In the genomic region with DNA sequence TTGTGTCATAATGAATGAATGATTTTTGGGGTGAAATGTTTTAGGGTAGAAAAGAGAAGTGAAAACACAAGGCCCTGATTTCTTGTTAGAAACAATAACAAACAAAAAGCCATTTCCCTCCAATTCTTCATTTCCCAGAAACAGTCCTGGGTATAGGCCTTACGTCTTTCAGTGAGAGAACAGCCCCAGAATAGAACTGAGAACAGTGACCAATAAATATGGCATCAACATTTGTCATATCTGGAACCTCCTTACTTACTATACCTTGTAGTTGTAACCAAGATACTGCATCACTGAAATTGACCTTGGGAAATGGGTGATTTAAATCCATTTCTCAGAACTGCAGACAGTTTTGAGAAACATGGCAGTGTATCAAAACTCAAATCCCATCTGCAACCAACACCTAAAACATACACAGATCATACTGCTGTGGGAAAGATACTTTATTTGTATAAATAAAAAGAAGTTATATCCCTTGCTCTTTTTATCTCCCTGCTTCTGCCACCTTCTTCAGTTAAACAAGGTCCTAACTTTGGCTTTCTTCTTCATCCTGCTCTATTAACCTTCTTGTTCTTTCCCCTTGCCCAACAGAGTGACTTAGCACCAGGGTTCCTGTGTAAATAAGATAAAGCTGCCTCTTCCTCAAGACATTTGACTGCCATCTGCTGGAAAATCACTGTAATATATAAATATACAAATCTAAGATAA, we compare ENCODE assay signal across 1 cellular context.
TF ChIP-seq lines count a peak whose summit lies in the region.

No MANE protein-coding gene starts in this region.

TF ChIP-seq in K562, 482 proteins besides CTCF, POLR2A, EP300 and RAD21 (continued from another document and continues in another):
- TF ChIP-seq STAT6 (CRISPR knock-in tag; IDR thresholded peaks at IDR 0.05) (no peak), MYNN (IDR thresholded peaks at IDR 0.05) (peak; percentile 68), MYNN (CRISPR knock-in tag; IDR thresholded peaks at IDR 0.05) (no peak), BRD4 (IDR thresholded peaks at IDR 0.05) (no peak), KDM5B (IDR thresholded peaks at IDR 0.05; ENCODE audit: insufficient replicate concordance, low read depth, low read length) (no peak), ZNF830 (CRISPR knock-in tag; IDR thresholded peaks at IDR 0.05) (no peak), ZNF668 (CRISPR knock-in tag; IDR thresholded peaks at IDR 0.05) (no peak), BHLHE40 (IDR thresholded peaks at IDR 0.05; ENCODE audit: low read length) (no peak), MLLT1 (IDR thresholded peaks at IDR 0.05) (no peak; a peak in 1 of 4 replicates), SRSF9 (IDR thresholded peaks at IDR 0.05; ENCODE audit: borderline replicate concordance, low read depth, low read length) (no peak), THRAP3 (IDR thresholded peaks at IDR 0.05; ENCODE audit: borderline replicate concordance) (no peak), TAF7 (tag; IDR thresholded peaks at IDR 0.05) (no peak), RBM17 (IDR thresholded peaks at IDR 0.05; ENCODE audit: borderline replicate concordance, low read depth, low read length) (no peak), GTF2A2 (tag; IDR thresholded peaks at IDR 0.05) (no peak), ZNF785 (CRISPR knock-in tag; IDR thresholded peaks at IDR 0.05) (no peak), RHOXF2B (CRISPR knock-in tag; conservative IDR thresholded peaks at IDR 0.05) (no peak), EP400 (IDR thresholded peaks at IDR 0.05) (peak; percentile 65), MYBL2 (IDR thresholded peaks at IDR 0.05; ENCODE audit: low read depth) (no peak; the same call in 1 of the 2 replicates), MYBL2 (CRISPR knock-in tag; IDR thresholded peaks at IDR 0.05; ENCODE audit: borderline replicate concordance) (no peak), ID3 (CRISPR knock-in tag; IDR thresholded peaks at IDR 0.05) (no peak), ID3 (tag; IDR thresholded peaks at IDR 0.05) (no peak), NEUROD1 (IDR thresholded peaks at IDR 0.05; ENCODE audit: borderline replicate concordance, low read depth, low read length, partially characterized antibody) (peak; percentile 82), MEIS2 (IDR thresholded peaks at IDR 0.05; ENCODE audit: partially characterized antibody) (peak; percentile 67), ZNF584 (CRISPR knock-in tag; IDR thresholded peaks at IDR 0.05; ENCODE audit: low read depth) (no peak), ZNF445 (CRISPR knock-in tag; IDR thresholded peaks at IDR 0.05; ENCODE audit: low read depth) (no peak), CLOCK (CRISPR knock-in tag; IDR thresholded peaks at IDR 0.05; ENCODE audit: borderline replicate concordance) (no peak), ELK3 (CRISPR knock-in tag; IDR thresholded peaks at IDR 0.05) (no peak), TRIM28 (IDR thresholded peaks at IDR 0.05) (0 out of 2 replicates have a peak, but pooled peaks have one; percentile 50), NRF1 (conservative IDR thresholded peaks at IDR 0.05 in 1 of 2, IDR thresholded peaks at IDR 0.05 in 1 of 2) (no peak), RREB1 (CRISPR knock-in tag; IDR thresholded peaks at IDR 0.05) (no peak), MTA2 (IDR thresholded peaks at IDR 0.05; ENCODE audit: low read depth) (peak; percentile 94), POU5F1 (IDR thresholded peaks at IDR 0.05; ENCODE audit: borderline replicate concordance, low read depth, low read length, partially characterized antibody) (no peak), U2AF1 (optimal IDR thresholded peaks at IDR 0.05; ENCODE audit: low read depth, low read length) (no peak), STAT5B (CRISPR knock-in tag; IDR thresholded peaks at IDR 0.05) (no peak), ZKSCAN3 (CRISPR knock-in tag; IDR thresholded peaks at IDR 0.05) (no peak)
- TF ChIP-seq, protein P1, sequence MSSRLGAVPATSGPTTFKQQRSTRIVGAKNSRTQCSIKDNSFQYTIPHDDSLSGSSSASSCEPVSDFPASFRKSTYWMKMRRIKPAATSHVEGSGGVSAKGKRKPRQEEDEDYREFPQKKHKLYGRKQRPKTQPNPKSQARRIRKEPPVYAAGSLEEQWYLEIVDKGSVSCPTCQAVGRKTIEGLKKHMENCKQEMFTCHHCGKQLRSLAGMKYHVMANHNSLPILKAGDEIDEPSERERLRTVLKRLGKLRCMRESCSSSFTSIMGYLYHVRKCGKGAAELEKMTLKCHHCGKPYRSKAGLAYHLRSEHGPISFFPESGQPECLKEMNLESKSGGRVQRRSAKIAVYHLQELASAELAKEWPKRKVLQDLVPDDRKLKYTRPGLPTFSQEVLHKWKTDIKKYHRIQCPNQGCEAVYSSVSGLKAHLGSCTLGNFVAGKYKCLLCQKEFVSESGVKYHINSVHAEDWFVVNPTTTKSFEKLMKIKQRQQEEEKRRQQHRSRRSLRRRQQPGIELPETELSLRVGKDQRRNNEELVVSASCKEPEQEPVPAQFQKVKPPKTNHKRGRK (tag; IDR thresholded peaks at IDR 0.05): no peak
- TF ChIP-seq, protein P2, sequence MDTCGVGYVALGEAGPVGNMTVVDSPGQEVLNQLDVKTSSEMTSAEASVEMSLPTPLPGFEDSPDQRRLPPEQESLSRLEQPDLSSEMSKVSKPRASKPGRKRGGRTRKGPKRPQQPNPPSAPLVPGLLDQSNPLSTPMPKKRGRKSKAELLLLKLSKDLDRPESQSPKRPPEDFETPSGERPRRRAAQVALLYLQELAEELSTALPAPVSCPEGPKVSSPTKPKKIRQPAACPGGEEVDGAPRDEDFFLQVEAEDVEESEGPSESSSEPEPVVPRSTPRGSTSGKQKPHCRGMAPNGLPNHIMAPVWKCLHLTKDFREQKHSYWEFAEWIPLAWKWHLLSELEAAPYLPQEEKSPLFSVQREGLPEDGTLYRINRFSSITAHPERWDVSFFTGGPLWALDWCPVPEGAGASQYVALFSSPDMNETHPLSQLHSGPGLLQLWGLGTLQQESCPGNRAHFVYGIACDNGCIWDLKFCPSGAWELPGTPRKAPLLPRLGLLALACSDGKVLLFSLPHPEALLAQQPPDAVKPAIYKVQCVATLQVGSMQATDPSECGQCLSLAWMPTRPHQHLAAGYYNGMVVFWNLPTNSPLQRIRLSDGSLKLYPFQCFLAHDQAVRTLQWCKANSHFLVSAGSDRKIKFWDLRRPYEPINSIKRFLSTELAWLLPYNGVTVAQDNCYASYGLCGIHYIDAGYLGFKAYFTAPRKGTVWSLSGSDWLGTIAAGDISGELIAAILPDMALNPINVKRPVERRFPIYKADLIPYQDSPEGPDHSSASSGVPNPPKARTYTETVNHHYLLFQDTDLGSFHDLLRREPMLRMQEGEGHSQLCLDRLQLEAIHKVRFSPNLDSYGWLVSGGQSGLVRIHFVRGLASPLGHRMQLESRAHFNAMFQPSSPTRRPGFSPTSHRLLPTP (IDR thresholded peaks at IDR 0.05; ENCODE audit: borderline replicate concordance, extremely low read depth, insufficient read length): no peak
- TF ChIP-seq, protein P3, sequence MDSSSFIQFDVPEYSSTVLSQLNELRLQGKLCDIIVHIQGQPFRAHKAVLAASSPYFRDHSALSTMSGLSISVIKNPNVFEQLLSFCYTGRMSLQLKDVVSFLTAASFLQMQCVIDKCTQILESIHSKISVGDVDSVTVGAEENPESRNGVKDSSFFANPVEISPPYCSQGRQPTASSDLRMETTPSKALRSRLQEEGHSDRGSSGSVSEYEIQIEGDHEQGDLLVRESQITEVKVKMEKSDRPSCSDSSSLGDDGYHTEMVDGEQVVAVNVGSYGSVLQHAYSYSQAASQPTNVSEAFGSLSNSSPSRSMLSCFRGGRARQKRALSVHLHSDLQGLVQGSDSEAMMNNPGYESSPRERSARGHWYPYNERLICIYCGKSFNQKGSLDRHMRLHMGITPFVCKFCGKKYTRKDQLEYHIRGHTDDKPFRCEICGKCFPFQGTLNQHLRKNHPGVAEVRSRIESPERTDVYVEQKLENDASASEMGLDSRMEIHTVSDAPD (CRISPR knock-in tag; IDR thresholded peaks at IDR 0.05): no peak
